In genomic region chr7:139714163-139714901, GRCh38 we compare ENCODE assay signal across 9 cellular contexts.
A peak's percentile ranks its signal among the peaks of the same experiment; 100 is the strongest.
DNase-seq lines count a peak whose midpoint lies in the region; ATAC-seq, FAIRE-seq and TF ChIP-seq lines count a peak whose summit lies in the region.
"Had no signal": no experiment of that assay in that cellular context is flagged by ENCODE, and none has a peak within 500 bp of the region (broad histone marks: within the 10 kb centered on the region; RNA-seq: fewer than 3 reads in every experiment).

No MANE protein-coding gene starts in this region.

- TF ChIP-seq CTCF in K562 (IDR thresholded peaks at IDR 0.05 in 2 of 3, conservative IDR thresholded peaks at IDR 0.05 in 1 of 3; ENCODE audit: insufficient read depth in 2 of 3, low read depth in 1 of 3, low read length in 3 of 3) (no peak), neutrophil (IDR thresholded peaks at IDR 0.05) (no peak)

- no peak for FAIRE-seq in K562 (lab: Jason Lieb, UNC)

- POLR2A ChIA-PET in K562 (lab: Yijun Ruan, JAX): interaction anchor here (0.6 to 1.2 kb wide), 2 partner anchors 23 to 278 kb away, joined by 3 read pairs; no protein-coding TSS in a partner anchor

- H3K9me3 ChIP-seq in K562 (replicated peaks; ENCODE audit: control insufficient read depth, insufficient read depth, low read depth, low read length): no peaks in the 10 kb centered on the region
- no peaks in the 10 kb centered on the region for H3K9me3 ChIP-seq in neutrophil
- no peaks in the 10 kb centered on the region for H3K9me3 ChIP-seq in HAP-1

- DNase-seq in K562 (ENCODE audit: extremely low read depth in 1 of 4, low spot score in 3 of 4) (no peak), HAP-1 (ENCODE audit: low spot score in 2 of 2) (no peak), NCI-H1092 treated with DMSO at 0.1 percent for 48 hours (lab: John Stamatoyannopoulos, UW) (no peak), NCI-H146 treated with DMSO at 0.1 percent for 48 hours (lab: John Stamatoyannopoulos, UW; ENCODE audit: unreplicated experiment) (no peak)
- DNase-seq in activated naive CD4-positive, alpha-beta T cell (lab: John Stamatoyannopoulos, UW): no peak
- DNase-seq: activated CD4-positive, CD25-positive, alpha-beta regulatory T cell treated with anti-CD3 and anti-CD28 coated beads, Interleukin-2, amount 50 U/mL, for 72 hours had no signal

- 0 out of 2 replicates have a peak, but pooled peaks cover 3% of the 10 kb centered on the region for H4K20me1 ChIP-seq in K562 (replicated peaks; ENCODE audit: control insufficient read depth, insufficient read depth, low read length)

- in situ Hi-C loops in K562 (cut with MboI): no loop called here
- in situ Hi-C loops in HAP-1 (cut with MboI; ENCODE audit: low sequenced_read_pairs): no loop called here

- H3K36me3 ChIP-seq in K562 (ENCODE audit: control insufficient read depth, insufficient read depth, low read length) (peaks cover 14% of the 10 kb centered on the region; the same call in 2 of the 3 replicates), neutrophil (peaks cover 35% of the 10 kb centered on the region), HAP-1 (replicated peaks) (no peaks in the 10 kb centered on the region; the same call in none of the 2 replicates)

- no peak overlapping the region for H3K4me3 ChIP-seq in K562
- H3K4me3 ChIP-seq in neutrophil (ENCODE audit: low read depth in 1 of 2, low read length in 1 of 2): no peak overlapping the region
- H3K4me3 ChIP-seq in HAP-1: no peak overlapping the region

- H3K27ac ChIP-seq in K562 (ENCODE audit: extremely low read depth, low read depth, low read length): no peak overlapping the region
- H3K27ac ChIP-seq in neutrophil: peak overlapping the region; percentile 60

- WGBS in K562 (ENCODE audit: insufficient coverage, low coverage, missing lambda C conversion rate): 79% methylated on average over 23 of the region's 23 CpGs

- H2AFZ ChIP-seq in K562 (ENCODE audit: low read depth, low read length): no peak overlapping the region

- H3K9ac ChIP-seq in K562 (ENCODE audit: insufficient read depth in 1 of 2, low read depth in 2 of 2, low read length in 2 of 2): 0 out of 4 replicates have a peak overlapping the region, but pooled peaks of 1 of the 2 experiments have one; percentile 23

- H3K4me1 ChIP-seq in K562 (replicated peaks in 1 of 2; ENCODE audit: control insufficient read depth in 2 of 2, insufficient read depth in 2 of 2, low read length in 2 of 2): no peaks in the 10 kb centered on the region
- H3K4me1 ChIP-seq in neutrophil (ENCODE audit: control insufficient read depth in 1 of 2, insufficient read depth in 1 of 2, low read depth in 1 of 2, low read length in 1 of 2): peaks cover 57 to 62% of the 10 kb centered on the region in 2 experiments
- no peaks in the 10 kb centered on the region for H3K4me1 ChIP-seq in HAP-1

- H3K27me3 ChIP-seq in K562 (ENCODE audit: control insufficient read depth in 2 of 2, insufficient read depth in 2 of 2, low read length in 2 of 2): no peaks in the 10 kb centered on the region; a peak in 1 of 5 replicates
- H3K27me3 ChIP-seq in neutrophil: no peaks in the 10 kb centered on the region
- no peaks in the 10 kb centered on the region for H3K27me3 ChIP-seq in HAP-1 (ENCODE audit: low read depth)

- H3K9me1 ChIP-seq in K562 (ENCODE audit: control insufficient read depth, insufficient read depth, low read length): no peaks in the 10 kb centered on the region

- CTCF ChIA-PET in K562 (lab: Yijun Ruan, JAX; ENCODE audit: low intra/inter-chr PET ratio): no interaction called here

- BruUV-seq in K562 (replicated peaks; lab: Mats Ljungman, UMichigan): no TSS peak

- ATAC-seq in GM18873 (IDR thresholded peaks at IDR 0.05; ENCODE audit: low FRiP score, unreplicated experiment): peak; percentile 94
- peak; percentile 86 for ATAC-seq in HG02763 (IDR thresholded peaks at IDR 0.05; ENCODE audit: unreplicated experiment)
- no peak for ATAC-seq in K562

- H3K4me2 ChIP-seq in K562 (ENCODE audit: insufficient read depth, low read length): no peak overlapping the region

- TF ChIP-seq EP300 in K562 (IDR thresholded peaks at IDR 0.05; ENCODE audit: low read length): no peak

- intact Hi-C loops in K562 (cut with micrococcal nuclease): no loop called here

- TF ChIP-seq RAD21 in K562 (CRISPR knock-in tag; conservative IDR thresholded peaks at IDR 0.05 in 1 of 2, IDR thresholded peaks at IDR 0.05 in 1 of 2): no peak

- H3K79me2 ChIP-seq in K562 (ENCODE audit: control insufficient read depth, insufficient read depth, low read length): no peaks in the 10 kb centered on the region

- TF ChIP-seq POLR2A in K562 (conservative IDR thresholded peaks at IDR 0.05): no peak

TF ChIP-seq in K562, 482 proteins besides CTCF, POLR2A, EP300 and RAD21:
- TF ChIP-seq ELF2 (CRISPR knock-in tag; IDR thresholded peaks at IDR 0.05) (no peak), RERE (CRISPR knock-in tag; IDR thresholded peaks at IDR 0.05; ENCODE audit: borderline replicate concordance) (no peak), ZNF217 (CRISPR knock-in tag; IDR thresholded peaks at IDR 0.05) (no peak), ZNF785 (CRISPR knock-in tag; IDR thresholded peaks at IDR 0.05) (no peak)
- TF ChIP-seq, protein P1, sequence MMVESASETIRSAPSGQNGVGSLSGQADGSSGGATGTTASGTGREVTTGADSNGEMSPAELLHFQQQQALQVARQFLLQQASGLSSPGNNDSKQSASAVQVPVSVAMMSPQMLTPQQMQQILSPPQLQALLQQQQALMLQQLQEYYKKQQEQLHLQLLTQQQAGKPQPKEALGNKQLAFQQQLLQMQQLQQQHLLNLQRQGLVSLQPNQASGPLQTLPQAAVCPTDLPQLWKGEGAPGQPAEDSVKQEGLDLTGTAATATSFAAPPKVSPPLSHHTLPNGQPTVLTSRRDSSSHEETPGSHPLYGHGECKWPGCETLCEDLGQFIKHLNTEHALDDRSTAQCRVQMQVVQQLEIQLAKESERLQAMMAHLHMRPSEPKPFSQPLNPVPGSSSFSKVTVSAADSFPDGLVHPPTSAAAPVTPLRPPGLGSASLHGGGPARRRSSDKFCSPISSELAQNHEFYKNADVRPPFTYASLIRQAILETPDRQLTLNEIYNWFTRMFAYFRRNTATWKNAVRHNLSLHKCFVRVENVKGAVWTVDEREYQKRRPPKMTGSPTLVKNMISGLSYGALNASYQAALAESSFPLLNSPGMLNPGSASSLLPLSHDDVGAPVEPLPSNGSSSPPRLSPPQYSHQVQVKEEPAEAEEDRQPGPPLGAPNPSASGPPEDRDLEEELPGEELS (CRISPR knock-in tag; IDR thresholded peaks at IDR 0.05; ENCODE audit: borderline replicate concordance): 0 out of 2 replicates have a peak, but pooled peaks have one; percentile 28
